Comparison of ENCODE assay signal across 28 cellular contexts in genomic region chr5:100794218-100794617, GRCh38.
"Had no signal": no experiment of that assay in that cellular context is flagged by ENCODE, and none has a peak within 500 bp of the region (broad histone marks: within the 10 kb centered on the region; RNA-seq: fewer than 3 reads in every experiment).

No MANE protein-coding gene starts in this region.

- DNase-seq: activated B cell treated with CpG ODN at 0.5 μM for 24 hours; activated CD4-positive, alpha-beta T cell treated with anti-CD3 and anti-CD28 coated beads for 48 hours; activated CD4-positive, alpha-beta T cell treated with anti-CD3 and anti-CD28 coated beads, Interleukin-2, amount 50 U/mL, for 1 hour; activated CD4-positive, alpha-beta T cell treated with anti-CD3 and anti-CD28 coated beads, Interleukin-2, amount 50 U/mL, for 48 hours; activated CD8-positive, alpha-beta memory T cell treated with anti-CD3 and anti-CD28 coated beads for 24 hours; activated CD8-positive, alpha-beta T cell treated with anti-CD3 and anti-CD28 coated beads for 36 hours; activated effector memory CD4-positive, alpha-beta T cell treated with Interleukin-2 at 50 U/mL for 16 hours; activated gamma-delta T cell treated with Interleukin-2 at 50 U/mL for 16 hours; activated naive CD4-positive, alpha-beta T cell treated with anti-CD3 and anti-CD28 coated beads for 36 hours; activated naive CD8-positive, alpha-beta T cell treated with anti-CD3 and anti-CD28 coated beads for 36 hours; activated naive CD8-positive, alpha-beta T cell treated with anti-CD3 and anti-CD28 coated beads, Interleukin-2, amount 50 U/mL, for 24 hours; activated T-cell treated with anti-CD3 and anti-CD28 coated beads, Interleukin-2, amount 50 U/mL, for 4 hours; adrenal gland; amygdala; central memory CD4-positive, alpha-beta T cell; cerebellar nuclear complex; colonic mucosa; effector CD8-positive, alpha-beta T cell; esophagus squamous epithelium; foreskin melanocyte; heart right ventricle; T-helper 17 cell; T1000; WERI-Rb-1 had no signal

- H3K27me3 ChIP-seq: adrenal gland, breast epithelium, cardiac muscle cell, colonic mucosa, esophagus squamous epithelium, gastroesophageal sphincter, heart right ventricle had no signal

- H3K27ac ChIP-seq: adrenal gland, breast epithelium, cardiac muscle cell, colonic mucosa, epithelial cell of prostate, esophagus squamous epithelium, gastroesophageal sphincter, heart right ventricle, WERI-Rb-1 had no signal

- H3K4me3 ChIP-seq: adrenal gland, breast epithelium, cardiac muscle cell, colonic mucosa, esophagus squamous epithelium, gastroesophageal sphincter, heart right ventricle had no signal

- H3K4me1 ChIP-seq: adrenal gland, breast epithelium, colonic mucosa, esophagus squamous epithelium, gastroesophageal sphincter had no signal

- H3K36me3 ChIP-seq: adrenal gland, breast epithelium, cardiac muscle cell, colonic mucosa, esophagus squamous epithelium, gastroesophageal sphincter, heart right ventricle, WERI-Rb-1 had no signal

- H3K9me3 ChIP-seq: adrenal gland, colonic mucosa had no signal
